In genomic region chr2:87512864-87513530, GRCh38 we compare ENCODE assay signal across 1 cellular context.
A peak's percentile ranks its signal among the peaks of the same experiment; 100 is the strongest.
TF ChIP-seq lines count a peak whose summit lies in the region.
"Not testable (repeated sequence)": the region's sequence is repeated elsewhere in the genome, so short reads cannot be mapped to it uniquely, and the experiment has no call there.

No MANE protein-coding gene starts in this region.

TF ChIP-seq in HepG2, 621 proteins besides CTCF, POLR2A, EP300 and RAD21:
- TF ChIP-seq HNF1A (IDR thresholded peaks at IDR 0.05; ENCODE audit: low read depth): 0 out of 2 replicates have a peak, but pooled peaks have one; percentile 26
- TF ChIP-seq HNF1A (CRISPR knock-in tag; IDR thresholded peaks at IDR 0.05; ENCODE audit: borderline replicate concordance): not testable (repeated sequence)
